Comparison of ENCODE assay signal across 15 cellular contexts in genomic region chr22:47592791-47593190, GRCh38.
"Had no signal": no experiment of that assay in that cellular context is flagged by ENCODE, and none has a peak within 500 bp of the region (broad histone marks: within the 10 kb centered on the region; RNA-seq: fewer than 3 reads in every experiment).

No MANE protein-coding gene starts in this region.

- H3K27me3 Mint-ChIP-seq: memory B cell had no signal

- H3K36me3 Mint-ChIP-seq: immature natural killer cell; memory B cell; naive B cell; stimulated activated effector memory CD8-positive, alpha-beta T cell treated with anti-CD3 and anti-CD28 coated beads, Interleukin-12 subunit alpha, Interleukin-12 subunit beta, amount 100 ng/mL, for 72 hours had no signal

- H3K9me3 Mint-ChIP-seq: immature natural killer cell; memory B cell; stimulated activated effector memory CD8-positive, alpha-beta T cell treated with anti-CD3 and anti-CD28 coated beads, Interleukin-12 subunit alpha, Interleukin-12 subunit beta, amount 100 ng/mL, for 72 hours had no signal

- H3K4me1 Mint-ChIP-seq: immature natural killer cell; memory B cell; naive B cell; stimulated activated effector memory CD8-positive, alpha-beta T cell treated with anti-CD3 and anti-CD28 coated beads, Interleukin-12 subunit alpha, Interleukin-12 subunit beta, amount 100 ng/mL, for 72 hours had no signal

- DNase-seq: caudate nucleus; dorsolateral prefrontal cortex; effector memory CD4-positive, alpha-beta T cell; glutamatergic neuron; immature natural killer cell; left lung; lower lobe of right lung; midbrain; naive B cell; stimulated activated CD4-positive, alpha-beta T cell treated with anti-CD3 and anti-CD28 coated beads, Interleukin-4, amount 100 ng/mL, for 1 hour; stimulated activated CD8-positive, alpha-beta memory T cell treated with anti-CD3 and anti-CD28 coated beads, Interleukin-4, amount 100 ng/mL, for 48 hours; stimulated activated naive CD8-positive, alpha-beta T cell treated with anti-CD3 and anti-CD28 coated beads, Interleukin-15, Interleukin-2, amounts not matched to agents 100 U/mL and 50 U/mL, for 24 hours had no signal

- ATAC-seq: gastroesophageal sphincter; left lung; lower lobe of right lung; stimulated activated effector memory CD8-positive, alpha-beta T cell treated with anti-CD3 and anti-CD28 coated beads, Interleukin-12 subunit alpha, Interleukin-12 subunit beta, amount 100 ng/mL, for 72 hours; stimulated activated naive CD8-positive, alpha-beta T cell treated with anti-CD3 and anti-CD28 coated beads, Interleukin-15, Interleukin-2, amounts not matched to agents 100 U/mL and 50 U/mL, for 24 hours had no signal

- H3K27ac Mint-ChIP-seq: immature natural killer cell; memory B cell; naive B cell; stimulated activated effector memory CD8-positive, alpha-beta T cell treated with anti-CD3 and anti-CD28 coated beads, Interleukin-12 subunit alpha, Interleukin-12 subunit beta, amount 100 ng/mL, for 72 hours had no signal

- H3K4me3 Mint-ChIP-seq: immature natural killer cell; memory B cell; naive B cell; stimulated activated effector memory CD8-positive, alpha-beta T cell treated with anti-CD3 and anti-CD28 coated beads, Interleukin-12 subunit alpha, Interleukin-12 subunit beta, amount 100 ng/mL, for 72 hours had no signal
